ENCODE assay signal across 20 cellular contexts in the genomic region with DNA sequence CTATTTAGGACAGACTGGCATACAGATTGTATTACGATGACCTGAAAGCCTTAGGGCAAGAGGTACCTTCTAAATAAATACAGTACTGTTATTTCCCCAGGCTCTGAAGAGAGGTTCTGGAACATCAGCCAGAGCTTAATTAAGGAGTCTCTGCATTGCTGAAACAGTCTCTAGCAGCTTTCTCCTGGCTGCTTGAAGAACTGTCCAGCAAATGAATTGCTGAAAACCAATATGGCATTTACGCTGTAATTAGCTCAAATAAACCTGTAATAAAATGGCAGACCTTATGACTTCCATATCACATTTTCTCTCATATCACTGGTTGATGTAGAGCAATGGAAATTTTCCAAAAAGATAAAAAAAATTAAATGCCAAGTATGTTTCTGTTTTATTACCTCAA.
DNase-seq lines count a peak whose midpoint lies in the region; ATAC-seq and TF ChIP-seq lines count a peak whose summit lies in the region.
"Had no signal": no experiment of that assay in that cellular context is flagged by ENCODE, and none has a peak within 500 bp of the region (broad histone marks: within the 10 kb centered on the region; RNA-seq: fewer than 3 reads in every experiment).

No MANE protein-coding gene starts in this region.

- CTCF ChIA-PET in MCF 10A (lab: Yijun Ruan, JAX) = interaction anchor here (0.5 to 1.4 kb wide), 6 partner anchors 19 to 851 kb away, joined by 3 to 11 read pairs (median 4); no protein-coding TSS in a partner anchor

- H3K79me2 ChIP-seq in hepatocyte = no peaks in the 10 kb centered on the region

- DNase-seq in MCF 10A (ENCODE audit: unreplicated experiment) (peak; percentile 32), breast epithelium (ENCODE audit: low spot score in 2 of 2) (no peak), NB4 (ENCODE audit: low read depth) (peak; percentile 1), hepatocyte (ENCODE audit: low spot score) (peak; percentile 5), renal cortical epithelial cell (ENCODE audit: low read depth) (peak; percentile 10), mucosa of gallbladder (ENCODE audit: low spot score) (no peak), NCI-H1436 (lab: John Stamatoyannopoulos, UW) (no peak)
- DNase-seq: Calu3; CD8-positive, alpha-beta T cell; DMS79; HCEC 1CT; MM.1S; NCI-H1092 treated with DMSO at 0.1 percent for 48 hours; NCI-H2081 treated with DMSO at 0.1 percent for 48 hours; NCI-H748 treated with DMSO at 0.1 percent for 48 hours; NK-92 treated with Interleukin-12 subunit alpha and Interleukin-12 subunit beta, amount 100 ng/mL, for 24 hours; SHP77 treated with DMSO at 0.1 percent for 48 hours had no signal

- no peaks in the 10 kb centered on the region for H4K20me1 ChIP-seq in hepatocyte (ENCODE audit: insufficient read depth, poor library complexity, severe bottlenecking)
- H4K20me1 ChIP-seq: BLaER1 had no signal

- no peaks in the 10 kb centered on the region for H3K9me3 ChIP-seq in breast epithelium
- no peaks in the 10 kb centered on the region for H3K9me3 ChIP-seq in hepatocyte (ENCODE audit: low read depth)
- H3K9me3 ChIP-seq: BLaER1 had no signal

- intact Hi-C loops in MCF 10A (cut with micrococcal nuclease) (loop anchor here (5.0 kb wide), 2 partner anchors 563 to 703 kb away; no protein-coding TSS in a partner anchor), breast epithelium (cut with DNase I; ENCODE audit: low total_unique reads) (no loop called here)

- no peak overlapping the region for H3K4me3 Mint-ChIP-seq in MCF 10A (ENCODE audit: unreplicated experiment)
- H3K4me3 Mint-ChIP-seq: CD8-positive, alpha-beta T cell; IgD-negative memory B cell had no signal

- H3K9me2 ChIP-seq in hepatocyte (replicated peaks; ENCODE audit: insufficient read depth) = no peaks in the 10 kb centered on the region

- no peak overlapping the region for H3K4me2 ChIP-seq in hepatocyte
- H3K4me2 ChIP-seq: BLaER1 had no signal

- no peak for ATAC-seq in GM18873 (IDR thresholded peaks at IDR 0.05; ENCODE audit: low FRiP score, unreplicated experiment)
- ATAC-seq: CD8-positive, alpha-beta T cell had no signal

- H3K4me1 ChIP-seq in breast epithelium (no peaks in the 10 kb centered on the region), hepatocyte (ENCODE audit: insufficient read depth) (no peaks in the 10 kb centered on the region)
- H3K4me1 ChIP-seq: BLaER1 had no signal

- WGBS in hepatocyte (ENCODE audit: low lambda C conversion rate, missing lambda C conversion rate) = 70% methylated on average over 2 of the region's 2 CpGs

- peaks cover 36% of the 10 kb centered on the region for H3K27me3 Mint-ChIP-seq in MCF 10A (ENCODE audit: insufficient read depth, unreplicated experiment)
- H3K27me3 Mint-ChIP-seq: IgD-negative memory B cell had no signal

- no peaks in the 10 kb centered on the region for H3K9me3 Mint-ChIP-seq in MCF 10A (ENCODE audit: unreplicated experiment)

- H2AFZ ChIP-seq in hepatocyte = no peak overlapping the region

- H3K27me3 ChIP-seq in breast epithelium = no peaks in the 10 kb centered on the region
- H3K27me3 ChIP-seq in hepatocyte = no peaks in the 10 kb centered on the region
- H3K27me3 ChIP-seq: BLaER1 had no signal

- POLR2A ChIA-PET in MCF 10A (lab: Yijun Ruan, JAX) = interaction anchor here (0.6 kb wide), 1 partner anchor 13 kb away, joined by 3 read pairs; no protein-coding TSS in a partner anchor

- no TSS peak for BruUV-seq in MCF 10A (replicated peaks; lab: Mats Ljungman, UMichigan)

- no peak for TF ChIP-seq CTCF in MCF 10A (IDR thresholded peaks at IDR 0.05; ENCODE audit: unreplicated experiment)
- TF ChIP-seq CTCF in breast epithelium (IDR thresholded peaks at IDR 0.05) = no peak
- TF ChIP-seq CTCF in NB4 (IDR thresholded peaks at IDR 0.05; ENCODE audit: low read depth, low read length) = no peak
- TF ChIP-seq CTCF in hepatocyte (IDR thresholded peaks at IDR 0.05; ENCODE audit: poor library complexity) = no peak

- no peak for TF ChIP-seq POLR2A in breast epithelium (IDR thresholded peaks at IDR 0.05)
- TF ChIP-seq POLR2A in NB4 (IDR thresholded peaks at IDR 0.05; ENCODE audit: extremely low read depth, insufficient read length) = no peak

- H3K4me3 ChIP-seq in breast epithelium = no peak overlapping the region
- H3K4me3 ChIP-seq in NB4 (ENCODE audit: low read depth, low read length) = no peak overlapping the region
- H3K4me3 ChIP-seq in hepatocyte = no peak overlapping the region
- H3K4me3 ChIP-seq: BLaER1 had no signal

- H3K27ac Mint-ChIP-seq in MCF 10A (ENCODE audit: low read depth, unreplicated experiment) = no peak overlapping the region
- H3K27ac Mint-ChIP-seq: CD8-positive, alpha-beta T cell; IgD-negative memory B cell had no signal

- H3K4me1 Mint-ChIP-seq in MCF 10A (ENCODE audit: insufficient read depth, unreplicated experiment) = peaks cover 5% of the 10 kb centered on the region
- H3K4me1 Mint-ChIP-seq: IgD-negative memory B cell had no signal

- no peaks in the 10 kb centered on the region for H3K36me3 Mint-ChIP-seq in MCF 10A (ENCODE audit: insufficient read depth, unreplicated experiment)
- H3K36me3 Mint-ChIP-seq: CD8-positive, alpha-beta T cell; IgD-negative memory B cell had no signal

- H3K27ac ChIP-seq in breast epithelium = no peak overlapping the region
- H3K27ac ChIP-seq in hepatocyte = no peak overlapping the region
- H3K27ac ChIP-seq: BLaER1 had no signal

- H3K36me3 ChIP-seq in breast epithelium (no peaks in the 10 kb centered on the region), hepatocyte (replicated peaks; ENCODE audit: insufficient read depth, low read depth) (no peaks in the 10 kb centered on the region)
- H3K36me3 ChIP-seq: BLaER1 had no signal

Comparison
In these comparisons a context has a peak if more than half of its experiments do, and no peak if none do; other contexts are left out.
1. DNase-seq: peak in MCF 10A (single experiment), NB4 (single experiment), hepatocyte (single experiment) and renal cortical epithelial cell (single experiment); none in breast epithelium (0 of 2), mucosa of gallbladder (single experiment) and NCI-H1436 (single experiment).